Comparison of ENCODE assay signal across 23 cellular contexts in genomic region chr1:29686012-29686930, GRCh38.
A peak's percentile ranks its signal among the peaks of the same experiment; 100 is the strongest.
DNase-seq lines count a peak whose midpoint lies in the region; ATAC-seq and TF ChIP-seq lines count a peak whose summit lies in the region.
"Had no signal": no experiment of that assay in that cellular context is flagged by ENCODE, and none has a peak within 500 bp of the region (broad histone marks: within the 10 kb centered on the region; RNA-seq: fewer than 3 reads in every experiment).

No MANE protein-coding gene starts in this region.

- H2AFZ ChIP-seq in mesenchymal stem cell (ENCODE audit: low read depth, low read length) (no peak overlapping the region), MM.1S (ENCODE audit: low read length) (no peak overlapping the region)

- no peaks in the 10 kb centered on the region for H3K9me3 ChIP-seq in right atrium auricular region
- no peaks in the 10 kb centered on the region for H3K9me3 ChIP-seq in right cardiac atrium (ENCODE audit: control insufficient read depth, low read length)
- H3K9me3 ChIP-seq in adipocyte (ENCODE audit: control insufficient read depth, low read length): no peaks in the 10 kb centered on the region
- no peaks in the 10 kb centered on the region for H3K9me3 ChIP-seq in mesenchymal stem cell (ENCODE audit: control insufficient read depth, low read length)
- no peaks in the 10 kb centered on the region for H3K9me3 ChIP-seq in MM.1S (replicated peaks; ENCODE audit: insufficient read depth, low read length)
- H3K9me3 ChIP-seq: MG63, psoas muscle, spleen, uterus had no signal

- no peak overlapping the region for H3K27ac ChIP-seq in right atrium auricular region
- no peak overlapping the region for H3K27ac ChIP-seq in right cardiac atrium (ENCODE audit: low read length)
- H3K27ac ChIP-seq in mesenchymal stem cell (ENCODE audit: low read length, poor library complexity, severe bottlenecking): no peak overlapping the region
- H3K27ac ChIP-seq in MM.1S (ENCODE audit: low read length): no peak overlapping the region
- H3K27ac ChIP-seq: psoas muscle, SK-N-MC, spleen, uterus had no signal

- H3K27me3 ChIP-seq in right atrium auricular region (no peaks in the 10 kb centered on the region), right cardiac atrium (ENCODE audit: control insufficient read depth, insufficient read depth) (no peaks in the 10 kb centered on the region), adipocyte (replicated peaks; ENCODE audit: control insufficient read depth, insufficient read depth, low read length) (peaks cover 4% of the 10 kb centered on the region), mesenchymal stem cell (ENCODE audit: control insufficient read depth in 1 of 2, insufficient read depth in 1 of 2, low read length in 2 of 2) (peaks cover 0 to 31% of the 10 kb centered on the region in 2 experiments), MM.1S (replicated peaks; ENCODE audit: insufficient read depth, low read length) (peaks cover 84% of the 10 kb centered on the region)
- H3K27me3 ChIP-seq: uterus had no signal

- peak overlapping the region; percentile 56 for H4K91ac ChIP-seq in mesenchymal stem cell (ENCODE audit: low read length)

- H3K36me3 ChIP-seq in right atrium auricular region: no peaks in the 10 kb centered on the region
- H3K36me3 ChIP-seq in adipocyte (ENCODE audit: control insufficient read depth, insufficient read depth, low read length, severe bottlenecking): no peaks in the 10 kb centered on the region
- H3K36me3 ChIP-seq in mesenchymal stem cell (ENCODE audit: control insufficient read depth in 1 of 2, insufficient read depth in 2 of 2, low read depth in 1 of 2, low read length in 2 of 2): no peaks in the 10 kb centered on the region
- H3K36me3 ChIP-seq in MM.1S (replicated peaks; ENCODE audit: insufficient read depth, low read length): no peaks in the 10 kb centered on the region
- H3K36me3 ChIP-seq: MG63, spleen, uterus had no signal

- ATAC-seq in right cardiac atrium: no peak
- ATAC-seq in HG03521 (IDR thresholded peaks at IDR 0.05; ENCODE audit: unreplicated experiment): no peak
- ATAC-seq: HCT116; naive thymus-derived CD8-positive, alpha-beta T cell; psoas muscle had no signal

- intact Hi-C loops in right cardiac atrium (cut with DNase I): no loop called here

- H3K4me3 ChIP-seq in right atrium auricular region (no peak overlapping the region), right cardiac atrium (ENCODE audit: low read length) (no peak overlapping the region), adipocyte (ENCODE audit: low read length) (no peak overlapping the region), mesenchymal stem cell (ENCODE audit: insufficient read depth in 1 of 2, low read depth in 1 of 2, low read length in 2 of 2) (no peak overlapping the region), MM.1S (ENCODE audit: low read length) (no peak overlapping the region)
- H3K4me3 ChIP-seq: MG63, psoas muscle, SK-N-MC, spleen, uterus had no signal

- no peaks in the 10 kb centered on the region for H3K79me2 ChIP-seq in MM.1S (ENCODE audit: low read length)

- H2BK12ac ChIP-seq in mesenchymal stem cell (ENCODE audit: low read length in 2 of 2): no peak overlapping the region

- TF ChIP-seq CTCF in right atrium auricular region (IDR thresholded peaks at IDR 0.05) (no peak), MM.1S (IDR thresholded peaks at IDR 0.05; ENCODE audit: low read length) (no peak)

- H2BK15ac ChIP-seq in mesenchymal stem cell (ENCODE audit: low read depth, poor library complexity, severe bottlenecking): no peak overlapping the region

- no peak overlapping the region for H2AK5ac ChIP-seq in mesenchymal stem cell (ENCODE audit: low read length, severe bottlenecking)

- H3K9me2 ChIP-seq in MM.1S (replicated peaks; ENCODE audit: insufficient read depth, low read length): no peaks in the 10 kb centered on the region

- no peak overlapping the region for H4K8ac ChIP-seq in mesenchymal stem cell (ENCODE audit: low read length)

- H3K14ac ChIP-seq in mesenchymal stem cell (ENCODE audit: low read length in 2 of 2): no peak overlapping the region

- peak overlapping the region in 1 of 2 experiments; percentile 51 for H3K18ac ChIP-seq in mesenchymal stem cell (ENCODE audit: low read depth in 1 of 2, low read length in 2 of 2)

- no peaks in the 10 kb centered on the region for H3K79me1 ChIP-seq in mesenchymal stem cell (replicated peaks; ENCODE audit: low read length, poor library complexity, severe bottlenecking)

- H2BK120ac ChIP-seq in mesenchymal stem cell (ENCODE audit: low read depth, low read length): no peak overlapping the region

- H2BK5ac ChIP-seq in mesenchymal stem cell (ENCODE audit: low read depth, low read length, poor library complexity, severe bottlenecking): no peak overlapping the region

- H3F3A ChIP-seq in MM.1S (ENCODE audit: insufficient read depth, low read length): no peaks in the 10 kb centered on the region

- no peak overlapping the region for H3K4ac ChIP-seq in mesenchymal stem cell (ENCODE audit: low read depth in 1 of 2, low read length in 2 of 2)

- H3K23ac ChIP-seq in mesenchymal stem cell (ENCODE audit: low read length in 2 of 2): no peak overlapping the region

- DNase-seq in right atrium auricular region (ENCODE audit: low spot score): peak; percentile 18
- no peak for DNase-seq in right cardiac atrium
- peak; percentile 20 for DNase-seq in adipocyte (ENCODE audit: low read depth)
- DNase-seq in mesenchymal stem cell: no peak
- DNase-seq in MM.1S: no peak
- no peak for DNase-seq in activated CD4-positive, alpha-beta T cell treated with anti-CD3 and anti-CD28 coated beads for 48 hours
- no peak for DNase-seq in activated CD4-positive, alpha-beta T cell treated with anti-CD3 and anti-CD28 coated beads for 4 hours
- DNase-seq: ACHN; activated CD4-positive, CD25-positive, alpha-beta regulatory T cell treated with anti-CD3 and anti-CD28 coated beads, Interleukin-2, amount 50 U/mL, for 72 hours; aorta; kidney; MG63; NCI-H146; NCI-H774; OCI-M1; spleen; T-helper 9 cell; uterus had no signal

- H3K4me1 ChIP-seq in right atrium auricular region (no peaks in the 10 kb centered on the region), right cardiac atrium (ENCODE audit: control insufficient read depth, insufficient read depth, low read length) (no peaks in the 10 kb centered on the region), adipocyte (ENCODE audit: control insufficient read depth, insufficient read depth, low read length) (peaks cover 18% of the 10 kb centered on the region), mesenchymal stem cell (ENCODE audit: control insufficient read depth, insufficient read depth, low read depth, low read length) (peaks cover 25% of the 10 kb centered on the region), MM.1S (ENCODE audit: low read length) (no peaks in the 10 kb centered on the region)
- H3K4me1 ChIP-seq: psoas muscle, uterus had no signal

- no peaks in the 10 kb centered on the region for H4K20me1 ChIP-seq in MM.1S (ENCODE audit: insufficient read depth, low read length)

- no peak overlapping the region for H3K4me2 ChIP-seq in mesenchymal stem cell (ENCODE audit: low read length, poor library complexity, severe bottlenecking)
- no peak overlapping the region for H3K4me2 ChIP-seq in MM.1S (ENCODE audit: low read depth, low read length)

- WGBS in right cardiac atrium: 53% methylated on average over 22 of the region's 22 CpGs
- WGBS in mesenchymal stem cell: 88% methylated on average over 18 of the region's 22 CpGs

- H3K9ac ChIP-seq in adipocyte (ENCODE audit: low read length) (no peak overlapping the region), mesenchymal stem cell (ENCODE audit: low read length) (no peak overlapping the region), MM.1S (ENCODE audit: low read length) (no peak overlapping the region)

Comparison
In these comparisons a context has a peak if more than half of its experiments do, and no peak if none do; other contexts are left out.
1. DNase-seq: peak in right atrium auricular region (single experiment) and adipocyte (single experiment); none in right cardiac atrium (0 of 3), mesenchymal stem cell (single experiment), MM.1S (single experiment), activated CD4-positive, alpha-beta T cell treated with anti-CD3 and anti-CD28 coated beads for 48 hours (single experiment) and activated CD4-positive, alpha-beta T cell treated with anti-CD3 and anti-CD28 coated beads for 4 hours (0 of 2).